ENCODE assay signal across 1 cellular context in the genomic region with DNA sequence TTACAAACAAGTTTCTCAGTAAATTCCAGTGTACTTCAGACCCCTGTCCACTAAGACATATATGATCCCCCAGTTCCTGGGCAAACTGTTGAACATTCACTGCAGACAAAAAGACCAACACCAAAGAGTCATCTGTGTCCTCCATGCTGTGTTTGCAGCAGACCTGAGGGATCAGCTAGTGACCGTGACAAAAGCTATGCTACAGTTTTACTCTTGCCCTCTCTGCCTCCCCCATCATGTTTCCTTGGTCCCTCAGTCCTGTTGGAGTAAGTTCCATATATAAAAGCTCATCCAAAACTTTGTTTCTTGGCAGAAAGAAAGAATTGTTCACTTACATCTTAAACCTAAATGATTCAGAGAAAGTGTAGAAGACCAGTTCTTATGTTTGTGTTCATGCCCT.
TF ChIP-seq lines count a peak whose summit lies in the region.

No MANE protein-coding gene starts in this region.

TF ChIP-seq in endothelial cell of umbilical vein, 7 proteins besides CTCF, POLR2A, EP300 and RAD21:
- TF ChIP-seq POLR2AphosphoS5 (IDR thresholded peaks at IDR 0.05; ENCODE audit: insufficient read depth, low read depth, low read length), result no peak
- TF ChIP-seq MYC (IDR thresholded peaks at IDR 0.05; ENCODE audit: low read depth, low read length), result no peak
- TF ChIP-seq, protein P1, sequence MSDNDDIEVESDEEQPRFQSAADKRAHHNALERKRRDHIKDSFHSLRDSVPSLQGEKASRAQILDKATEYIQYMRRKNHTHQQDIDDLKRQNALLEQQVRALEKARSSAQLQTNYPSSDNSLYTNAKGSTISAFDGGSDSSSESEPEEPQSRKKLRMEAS (IDR thresholded peaks at IDR 0.05; ENCODE audit: insufficient read depth, insufficient read length), result no peak
- TF ChIP-seq FOS (IDR thresholded peaks at IDR 0.05; ENCODE audit: borderline replicate concordance, insufficient read depth, low read length), result no peak
- TF ChIP-seq GATA2 (IDR thresholded peaks at IDR 0.05; ENCODE audit: insufficient read depth, insufficient read length, low read depth, low read length), result no peak
- no peak for TF ChIP-seq JUN (IDR thresholded peaks at IDR 0.05; ENCODE audit: borderline replicate concordance, insufficient read depth, insufficient read length, low read depth)
- no peak for TF ChIP-seq EZH2 (IDR thresholded peaks at IDR 0.05; ENCODE audit: borderline replicate concordance, low read depth, low read length, severe bottlenecking)
TF ChIP-seq in endothelial cell of umbilical vein: peak in this region for 0.
